ENCODE assay signal across 29 cellular contexts in the genomic region with DNA sequence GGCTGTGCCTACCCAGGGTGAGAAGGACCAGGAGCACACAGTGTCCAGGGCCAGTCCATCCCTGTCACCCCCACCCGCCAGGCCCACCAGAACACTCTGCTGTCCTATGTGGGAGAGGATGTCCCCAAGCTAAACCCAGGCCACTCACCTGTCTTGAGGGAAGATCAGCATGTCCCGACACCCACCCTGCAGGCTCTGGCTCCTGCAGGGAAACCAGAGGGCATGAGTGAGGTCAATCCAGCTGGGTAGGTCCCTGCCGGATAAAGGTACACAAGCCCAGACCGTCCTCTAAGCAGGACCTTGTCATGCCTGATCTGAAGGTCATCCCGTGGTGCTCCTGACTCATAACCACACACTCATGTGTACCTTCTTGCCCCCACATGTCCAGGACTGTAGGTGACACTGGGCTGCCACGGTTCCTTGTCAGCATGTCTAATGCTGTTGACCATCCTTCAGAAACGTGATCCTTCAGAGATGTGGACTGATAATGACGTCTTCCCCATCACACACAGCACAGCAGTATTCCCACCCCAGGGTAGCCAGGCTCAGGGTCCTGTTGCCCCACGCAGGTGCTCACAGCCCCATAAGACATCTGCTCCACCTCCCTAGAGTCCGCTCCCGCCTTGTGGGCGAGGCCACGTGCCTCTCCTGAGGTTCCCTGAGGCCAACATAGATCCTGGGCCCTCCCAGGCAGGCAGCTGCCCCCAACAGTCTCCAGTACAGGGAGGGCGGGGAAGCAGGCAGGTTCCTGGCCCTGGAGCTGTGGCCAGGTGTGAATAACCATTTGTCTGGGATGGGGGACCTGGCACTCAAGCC. TPM values are rescaled to one million over a fixed set of nuclear protein-coding genes. Genes with fewer than 3 reads are reported as not detected.
DNase-seq lines count a peak whose midpoint lies in the region; ATAC-seq and TF ChIP-seq lines count a peak whose summit lies in the region.
"Had no signal": no experiment of that assay in that cellular context is flagged by ENCODE, and none has a peak within 500 bp of the region (broad histone marks: within the 10 kb centered on the region; RNA-seq: fewer than 3 reads in every experiment).

No MANE protein-coding gene starts in this region.

- H3K9me3 ChIP-seq in liver (ENCODE audit: control insufficient read depth in 4 of 4, low read length in 3 of 4) (no peaks in the 10 kb centered on the region), upper lobe of right lung (no peaks in the 10 kb centered on the region)
- H3K9me3 ChIP-seq: thoracic aorta had no signal

- H3K4me3 ChIP-seq in liver (ENCODE audit: low read depth in 1 of 3, low read length in 3 of 3) (no peak overlapping the region), upper lobe of right lung (no peak overlapping the region)
- H3K4me3 ChIP-seq: lung, thoracic aorta had no signal

- H3K9me3 Mint-ChIP-seq in endothelial cell (ENCODE audit: unreplicated experiment): no peaks in the 10 kb centered on the region
- no peaks in the 10 kb centered on the region for H3K9me3 Mint-ChIP-seq in type B pancreatic cell
- H3K9me3 Mint-ChIP-seq: activated naive CD8-positive, alpha-beta T cell treated with anti-CD3 and anti-CD28 coated beads, Interleukin-2, amount 10 ng/mL, durations not matched to agents 7 days and 5 days; CD4-positive, alpha-beta memory T cell; central memory CD8-positive, alpha-beta T cell; nephron; T-helper 1 cell treated with Interleukin-12 subunit alpha and Interleukin-12 subunit beta and Interleukin-4 antibody, amounts not matched to agents 30 μg/mL and 1 μg/mL, for 36 hours had no signal

- H3K4me1 Mint-ChIP-seq in endothelial cell (ENCODE audit: unreplicated experiment) (peaks cover 2% of the 10 kb centered on the region), type B pancreatic cell (ENCODE audit: unreplicated experiment) (no peaks in the 10 kb centered on the region)
- H3K4me1 Mint-ChIP-seq: activated CD4-positive, alpha-beta T cell treated with anti-CD3 and anti-CD28 coated beads for 36 hours; central memory CD8-positive, alpha-beta T cell had no signal

- H3K27me3 Mint-ChIP-seq in endothelial cell (ENCODE audit: unreplicated experiment) (peaks cover 6% of the 10 kb centered on the region), type B pancreatic cell (peaks cover 12% of the 10 kb centered on the region)
- H3K27me3 Mint-ChIP-seq: central memory CD8-positive, alpha-beta T cell had no signal

- intact Hi-C loops in Right ventricle myocardium inferior (cut with DNase I): loop anchor here (5.0 kb wide), 1 partner anchor 278 kb away; no protein-coding TSS in a partner anchor
- intact Hi-C loops in cardiac septum (cut with DNase I): no loop called here
- intact Hi-C loops in upper lobe of right lung (cut with DNase I): loop anchor here (2.0 kb wide), 1 partner anchor 40 kb away; no protein-coding TSS in a partner anchor

- no peak overlapping the region for H3K4me3 Mint-ChIP-seq in endothelial cell (ENCODE audit: unreplicated experiment)
- H3K4me3 Mint-ChIP-seq in type B pancreatic cell: no peak overlapping the region
- H3K4me3 Mint-ChIP-seq: activated CD4-positive, alpha-beta T cell treated with anti-CD3 and anti-CD28 coated beads for 36 hours; activated CD8-positive, alpha-beta T cell treated with anti-CD3 and anti-CD28 coated beads, Interleukin-2, amount 10 ng/mL, durations not matched to agents 7 days and 5 days; activated naive CD8-positive, alpha-beta T cell treated with anti-CD3 and anti-CD28 coated beads, Interleukin-2, amount 10 ng/mL, durations not matched to agents 7 days and 5 days; CD4-positive, alpha-beta memory T cell; central memory CD8-positive, alpha-beta T cell; nephron; T-helper 1 cell treated with Interleukin-12 subunit alpha and Interleukin-12 subunit beta and Interleukin-4 antibody, amounts not matched to agents 30 μg/mL and 1 μg/mL, for 36 hours had no signal

- no peak overlapping the region for H3K9ac ChIP-seq in liver (ENCODE audit: low read depth in 1 of 2, low read length in 2 of 2)
- H3K9ac ChIP-seq: KMS-11 had no signal

- H3K27ac Mint-ChIP-seq in endothelial cell (ENCODE audit: unreplicated experiment): peak overlapping the region; percentile 36
- peak overlapping the region; percentile 48 for H3K27ac Mint-ChIP-seq in type B pancreatic cell
- H3K27ac Mint-ChIP-seq: activated CD4-positive, alpha-beta T cell treated with anti-CD3 and anti-CD28 coated beads for 36 hours; activated CD8-positive, alpha-beta T cell treated with anti-CD3 and anti-CD28 coated beads, Interleukin-2, amount 10 ng/mL, durations not matched to agents 7 days and 5 days; activated naive CD8-positive, alpha-beta T cell treated with anti-CD3 and anti-CD28 coated beads, Interleukin-2, amount 10 ng/mL, durations not matched to agents 7 days and 5 days; CD4-positive, alpha-beta memory T cell; nephron; progenitor cell of endocrine pancreas; T-helper 1 cell treated with Interleukin-12 subunit alpha and Interleukin-12 subunit beta and Interleukin-4 antibody, amounts not matched to agents 30 μg/mL and 1 μg/mL, for 36 hours had no signal

- H3K4me1 ChIP-seq in liver (ENCODE audit: control insufficient read depth in 4 of 4, insufficient read depth in 4 of 4, low read length in 3 of 4) (peaks cover 0 to 22% (median 17%) of the 10 kb centered on the region in 4 donors), upper lobe of right lung (peaks cover 5% of the 10 kb centered on the region)

- DNase-seq in Right ventricle myocardium inferior (ENCODE audit: missing footprints): peak; percentile 63
- DNase-seq in cardiac septum (ENCODE audit: low spot score): no peak
- DNase-seq in endothelial cell (ENCODE audit: low spot score): no peak
- DNase-seq in type B pancreatic cell (ENCODE audit: extremely low spot score, unreplicated experiment): no peak
- DNase-seq in upper lobe of right lung: no peak
- no peak for DNase-seq in RPMI8226
- DNase-seq: 8988T; activated CD4-positive, alpha-beta T cell treated with anti-CD3 and anti-CD28 coated beads for 36 hours; activated CD8-positive, alpha-beta T cell treated with anti-CD3 and anti-CD28 coated beads, Interleukin-2, amount 10 ng/mL, durations not matched to agents 7 days and 5 days; activated effector memory CD4-positive, alpha-beta T cell treated with Interleukin-2 at 50 U/mL for 16 hours; activated naive CD8-positive, alpha-beta T cell treated with anti-CD3 and anti-CD28 coated beads, Interleukin-2, amount 10 ng/mL, durations not matched to agents 7 days and 5 days; activated T-cell treated with anti-CD3 and anti-CD28 coated beads for 4 hours; CD4-positive, alpha-beta memory T cell; dermis blood vessel endothelial cell; DMS 273 treated with DMSO at 0.1 percent for 48 hours; H7; NCI-H1417 treated with DMSO at 0.1 percent for 48 hours; NCI-H345; stimulated activated CD4-positive, alpha-beta T cell treated with anti-CD3 and anti-CD28 coated beads, Interleukin-15, amount 100 ng/mL, for 24 hours; stimulated activated naive CD4-positive, alpha-beta T cell treated with Interleukin-2 at 50 U/mL for 16 hours had no signal

- H3K36me3 Mint-ChIP-seq in endothelial cell (ENCODE audit: low read depth, unreplicated experiment): no peaks in the 10 kb centered on the region
- H3K36me3 Mint-ChIP-seq in type B pancreatic cell: no peaks in the 10 kb centered on the region
- H3K36me3 Mint-ChIP-seq: activated naive CD8-positive, alpha-beta T cell treated with anti-CD3 and anti-CD28 coated beads, Interleukin-2, amount 10 ng/mL, durations not matched to agents 7 days and 5 days; CD4-positive, alpha-beta memory T cell had no signal

- H3K27ac ChIP-seq in liver (ENCODE audit: low read depth in 1 of 2, low read length in 2 of 2): peak overlapping the region; percentile 47 to 61
- no peak overlapping the region for H3K27ac ChIP-seq in upper lobe of right lung
- H3K27ac ChIP-seq: KMS-11, thoracic aorta had no signal

- H3K27me3 ChIP-seq in liver (ENCODE audit: control insufficient read depth in 4 of 4, insufficient read depth in 4 of 4, low read length in 3 of 4) (no peaks in the 10 kb centered on the region), upper lobe of right lung (no peaks in the 10 kb centered on the region)

- WGBS in liver: 80% methylated on average over 14 of the region's 14 CpGs

- ATAC-seq in Right ventricle myocardium inferior (no peak), upper lobe of right lung (no peak), HG03442 (IDR thresholded peaks at IDR 0.05; ENCODE audit: unreplicated experiment) (no peak)
- ATAC-seq: activated CD4-positive, alpha-beta T cell treated with anti-CD3 and anti-CD28 coated beads for 36 hours; activated CD8-positive, alpha-beta T cell treated with anti-CD3 and anti-CD28 coated beads, Interleukin-2, amount 10 ng/mL, durations not matched to agents 7 days and 5 days had no signal

- TF ChIP-seq CTCF in endothelial cell (IDR thresholded peaks at IDR 0.05; ENCODE audit: unreplicated experiment) (no peak), liver (IDR thresholded peaks at IDR 0.05; ENCODE audit: low read depth, low read length, missing input control) (no peak), type B pancreatic cell (conservative IDR thresholded peaks at IDR 0.05) (no peak), upper lobe of right lung (IDR thresholded peaks at IDR 0.05) (no peak)

- TF ChIP-seq RAD21 in liver (IDR thresholded peaks at IDR 0.05): no peak

- H3K36me3 ChIP-seq in liver (ENCODE audit: control insufficient read depth in 4 of 4, insufficient read depth in 3 of 4, low read depth in 1 of 4, low read length in 3 of 4) (no peaks in the 10 kb centered on the region), upper lobe of right lung (no peaks in the 10 kb centered on the region)
- H3K36me3 ChIP-seq: thoracic aorta had no signal

TF ChIP-seq in liver, 16 proteins besides CTCF, POLR2A, EP300 and RAD21:
- TF ChIP-seq YY1 (IDR thresholded peaks at IDR 0.05): no peak
- no peak for TF ChIP-seq SP1 (IDR thresholded peaks at IDR 0.05)
- TF ChIP-seq RXRA (IDR thresholded peaks at IDR 0.05): peak in 1 of 2 donors; percentile 12
- TF ChIP-seq HNF4A (conservative IDR thresholded peaks at IDR 0.05): peak in 1 of 2 donors; percentile 11

RNA-seq across cellular contexts. Expression of a gene that starts 6.1 kb away (rescaled TPM):
- total RNA-seq in Right ventricle myocardium inferior: 30.5 TPM
- total RNA-seq in cardiac septum: 46.8 TPM
- 67.3 TPM for total RNA-seq in endothelial cell (ENCODE audit: unreplicated experiment)
- 10 to 100 TPM; 41.6 to 48.8 TPM for total RNA-seq in liver
- polyA plus RNA-seq in liver: 10 to 100 TPM in 1 of 2 donors, 1 to 10 TPM in 1; 3.8 to 10.6 TPM
- total RNA-seq in type B pancreatic cell (ENCODE audit: low replicate concordance): 40.8 and 55.3 TPM in 2 replicates
- total RNA-seq in upper lobe of right lung: 25.4 TPM

RNA-seq across cellular contexts. Expression of a gene that starts 10.4 kb away (rescaled TPM):
- 54.6 TPM for total RNA-seq in Right ventricle myocardium inferior
- 84.5 TPM for total RNA-seq in cardiac septum
- total RNA-seq in endothelial cell (ENCODE audit: unreplicated experiment): 15.3 TPM
- total RNA-seq in liver: 100 to 1,000 TPM in 1 of 2 donors, 10 to 100 TPM in 1; 20.5 to 153 TPM
- polyA plus RNA-seq in liver: 10 to 100 TPM; 10.8 to 11.7 TPM
- 17.4 and 32.1 TPM in 2 replicates for total RNA-seq in type B pancreatic cell (ENCODE audit: low replicate concordance)
- total RNA-seq in upper lobe of right lung: 37.8 TPM
